In the genomic region with DNA sequence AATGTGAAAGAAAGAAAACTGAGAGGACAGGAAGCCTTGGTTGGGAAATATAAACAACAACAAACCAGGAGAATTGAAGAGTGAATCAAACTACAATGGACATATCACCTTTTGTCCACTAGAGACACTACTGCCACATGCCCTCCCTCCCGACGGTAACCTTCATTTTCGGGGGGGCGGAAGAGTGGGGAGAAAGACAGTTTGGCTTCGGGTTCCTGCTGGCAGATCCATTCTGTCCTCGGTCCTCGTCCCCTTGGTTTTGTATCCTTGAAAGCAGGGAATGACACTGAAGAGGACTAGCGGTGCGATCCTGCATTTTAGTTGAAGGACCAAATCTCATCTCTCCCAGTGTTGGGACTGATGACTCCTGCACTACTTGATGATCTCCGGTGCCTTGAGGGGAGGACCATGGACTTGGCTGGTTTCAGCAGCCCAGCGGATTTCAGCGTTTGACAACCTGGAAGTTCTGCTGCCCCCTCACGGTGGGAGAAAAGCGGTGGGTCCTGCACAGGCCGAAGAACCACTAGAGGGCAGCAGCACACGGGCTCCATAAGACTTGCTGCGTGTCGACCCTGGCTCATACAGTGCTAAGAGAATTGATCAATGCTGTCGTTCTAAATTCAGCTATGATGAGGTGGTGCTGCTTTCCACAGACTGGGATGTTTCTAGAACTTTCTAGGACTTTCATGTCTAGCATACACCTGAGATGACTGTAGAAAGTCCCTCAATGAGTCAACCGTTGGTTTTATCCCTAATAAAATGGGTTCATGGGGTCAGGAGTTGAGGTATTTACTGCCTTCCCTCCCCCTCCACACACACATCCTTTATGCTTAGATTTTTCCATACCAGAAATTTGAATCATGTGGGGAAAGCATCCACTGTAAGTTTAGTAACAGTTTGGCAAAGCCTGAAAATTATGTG, we compare ENCODE assay signal across 1 cellular context.
TF ChIP-seq lines count a peak whose summit lies in the region.

No MANE protein-coding gene starts in this region.

TF ChIP-seq in HCT116, 20 proteins besides CTCF, POLR2A, EP300 and RAD21 (continued from another document):
- TF ChIP-seq, protein P1, sequence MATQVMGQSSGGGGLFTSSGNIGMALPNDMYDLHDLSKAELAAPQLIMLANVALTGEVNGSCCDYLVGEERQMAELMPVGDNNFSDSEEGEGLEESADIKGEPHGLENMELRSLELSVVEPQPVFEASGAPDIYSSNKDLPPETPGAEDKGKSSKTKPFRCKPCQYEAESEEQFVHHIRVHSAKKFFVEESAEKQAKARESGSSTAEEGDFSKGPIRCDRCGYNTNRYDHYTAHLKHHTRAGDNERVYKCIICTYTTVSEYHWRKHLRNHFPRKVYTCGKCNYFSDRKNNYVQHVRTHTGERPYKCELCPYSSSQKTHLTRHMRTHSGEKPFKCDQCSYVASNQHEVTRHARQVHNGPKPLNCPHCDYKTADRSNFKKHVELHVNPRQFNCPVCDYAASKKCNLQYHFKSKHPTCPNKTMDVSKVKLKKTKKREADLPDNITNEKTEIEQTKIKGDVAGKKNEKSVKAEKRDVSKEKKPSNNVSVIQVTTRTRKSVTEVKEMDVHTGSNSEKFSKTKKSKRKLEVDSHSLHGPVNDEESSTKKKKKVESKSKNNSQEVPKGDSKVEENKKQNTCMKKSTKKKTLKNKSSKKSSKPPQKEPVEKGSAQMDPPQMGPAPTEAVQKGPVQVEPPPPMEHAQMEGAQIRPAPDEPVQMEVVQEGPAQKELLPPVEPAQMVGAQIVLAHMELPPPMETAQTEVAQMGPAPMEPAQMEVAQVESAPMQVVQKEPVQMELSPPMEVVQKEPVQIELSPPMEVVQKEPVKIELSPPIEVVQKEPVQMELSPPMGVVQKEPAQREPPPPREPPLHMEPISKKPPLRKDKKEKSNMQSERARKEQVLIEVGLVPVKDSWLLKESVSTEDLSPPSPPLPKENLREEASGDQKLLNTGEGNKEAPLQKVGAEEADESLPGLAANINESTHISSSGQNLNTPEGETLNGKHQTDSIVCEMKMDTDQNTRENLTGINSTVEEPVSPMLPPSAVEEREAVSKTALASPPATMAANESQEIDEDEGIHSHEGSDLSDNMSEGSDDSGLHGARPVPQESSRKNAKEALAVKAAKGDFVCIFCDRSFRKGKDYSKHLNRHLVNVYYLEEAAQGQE (IDR thresholded peaks at IDR 0.05; ENCODE audit: low read depth), result no peak
- TF ChIP-seq JUND (IDR thresholded peaks at IDR 0.05) (no peak), CBX3 (IDR thresholded peaks at IDR 0.05; ENCODE audit: low read depth) (peak; percentile 67), YY1 (IDR thresholded peaks at IDR 0.05; ENCODE audit: extremely low read depth, insufficient replicate concordance, low read depth, low read length) (peak; percentile 62), ZFX (IDR thresholded peaks at IDR 0.05) (no peak), SRF (IDR thresholded peaks at IDR 0.05; ENCODE audit: low read depth) (0 out of 2 replicates have a peak, but pooled peaks have one; percentile 10), TCF7L2 (IDR thresholded peaks at IDR 0.05; ENCODE audit: borderline replicate concordance, extremely low read depth, insufficient read depth, insufficient read length) (no peak), CEBPB (IDR thresholded peaks at IDR 0.05; ENCODE audit: low read depth) (no peak), EZH2phosphoT487 (IDR thresholded peaks at IDR 0.05; ENCODE audit: borderline replicate concordance) (no peak), ZNF274 (IDR thresholded peaks at IDR 0.05; ENCODE audit: low read depth, low read length) (no peak), POLR2AphosphoS5 (IDR thresholded peaks at IDR 0.05; ENCODE audit: low read depth, low read length) (no peak), FOSL1 (IDR thresholded peaks at IDR 0.05; ENCODE audit: low read depth) (no peak), ELF1 (IDR thresholded peaks at IDR 0.05; ENCODE audit: borderline replicate concordance, low read depth) (no peak), EGR1 (IDR thresholded peaks at IDR 0.05; ENCODE audit: low read depth) (no peak)
- TF ChIP-seq, protein P2, sequence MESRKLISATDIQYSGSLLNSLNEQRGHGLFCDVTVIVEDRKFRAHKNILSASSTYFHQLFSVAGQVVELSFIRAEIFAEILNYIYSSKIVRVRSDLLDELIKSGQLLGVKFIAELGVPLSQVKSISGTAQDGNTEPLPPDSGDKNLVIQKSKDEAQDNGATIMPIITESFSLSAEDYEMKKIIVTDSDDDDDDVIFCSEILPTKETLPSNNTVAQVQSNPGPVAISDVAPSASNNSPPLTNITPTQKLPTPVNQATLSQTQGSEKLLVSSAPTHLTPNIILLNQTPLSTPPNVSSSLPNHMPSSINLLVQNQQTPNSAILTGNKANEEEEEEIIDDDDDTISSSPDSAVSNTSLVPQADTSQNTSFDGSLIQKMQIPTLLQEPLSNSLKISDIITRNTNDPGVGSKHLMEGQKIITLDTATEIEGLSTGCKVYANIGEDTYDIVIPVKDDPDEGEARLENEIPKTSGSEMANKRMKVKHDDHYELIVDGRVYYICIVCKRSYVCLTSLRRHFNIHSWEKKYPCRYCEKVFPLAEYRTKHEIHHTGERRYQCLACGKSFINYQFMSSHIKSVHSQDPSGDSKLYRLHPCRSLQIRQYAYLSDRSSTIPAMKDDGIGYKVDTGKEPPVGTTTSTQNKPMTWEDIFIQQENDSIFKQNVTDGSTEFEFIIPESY (IDR thresholded peaks at IDR 0.05; ENCODE audit: extremely low read depth, insufficient replicate concordance, low read length), result no peak
- TF ChIP-seq, protein P3, sequence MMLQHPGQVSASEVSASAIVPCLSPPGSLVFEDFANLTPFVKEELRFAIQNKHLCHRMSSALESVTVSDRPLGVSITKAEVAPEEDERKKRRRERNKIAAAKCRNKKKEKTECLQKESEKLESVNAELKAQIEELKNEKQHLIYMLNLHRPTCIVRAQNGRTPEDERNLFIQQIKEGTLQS (IDR thresholded peaks at IDR 0.05), result no peak
- TF ChIP-seq, protein P4, sequence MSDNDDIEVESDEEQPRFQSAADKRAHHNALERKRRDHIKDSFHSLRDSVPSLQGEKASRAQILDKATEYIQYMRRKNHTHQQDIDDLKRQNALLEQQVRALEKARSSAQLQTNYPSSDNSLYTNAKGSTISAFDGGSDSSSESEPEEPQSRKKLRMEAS (IDR thresholded peaks at IDR 0.05), result peak; percentile 42; the same call in 1 of the 2 replicates
